Comparison of ENCODE assay signal across 31 cellular contexts in the genomic region with DNA sequence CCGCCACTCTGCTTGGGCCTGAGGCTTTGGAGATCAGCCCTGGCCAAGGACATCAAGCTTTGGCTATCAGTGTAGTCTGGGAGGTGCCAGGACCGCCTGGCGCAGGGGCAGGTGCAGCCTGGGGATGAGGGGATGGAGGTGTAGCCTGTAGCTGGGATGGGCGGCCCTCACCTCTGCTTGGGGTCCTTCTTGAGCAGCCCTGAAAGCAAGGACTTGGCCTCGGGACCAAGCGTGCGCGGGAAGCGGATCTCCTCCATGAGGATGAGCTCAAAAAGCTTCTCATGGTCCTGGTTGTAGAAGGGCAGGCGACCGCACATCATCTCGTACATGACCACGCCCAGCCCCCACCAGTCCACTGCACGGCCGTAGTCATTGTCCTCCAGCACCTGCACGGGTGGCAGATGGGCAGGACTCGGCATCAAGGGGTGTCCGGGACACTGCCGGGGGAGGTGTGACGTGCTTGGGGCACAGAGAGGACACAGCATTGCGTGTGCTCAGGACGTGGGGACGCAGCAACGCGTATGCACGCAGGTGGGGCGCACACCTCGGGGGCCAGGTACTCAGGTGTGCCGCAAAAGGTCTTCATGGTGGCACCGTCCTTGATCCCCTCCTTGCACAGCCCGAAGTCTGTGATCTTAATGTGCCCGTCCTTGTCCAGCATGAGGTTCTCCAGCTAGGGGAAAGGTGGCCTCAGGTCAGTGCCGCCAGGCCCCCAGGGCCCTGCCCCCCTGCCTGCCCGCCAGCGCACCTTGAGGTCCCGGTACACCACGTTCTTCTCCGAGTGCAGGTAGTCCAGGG.
"Had no signal": no experiment of that assay in that cellular context is flagged by ENCODE, and none has a peak within 500 bp of the region (broad histone marks: within the 10 kb centered on the region; RNA-seq: fewer than 3 reads in every experiment).

No MANE protein-coding gene starts in this region.

- DNase-seq: activated B cell treated with CpG ODN at 0.5 μM for 24 hours; activated CD4-positive, alpha-beta memory T cell treated with anti-CD3 and anti-CD28 coated beads for 36 hours; activated CD4-positive, alpha-beta T cell treated with anti-CD3 and anti-CD28 coated beads for 4 hours; activated CD4-positive, alpha-beta T cell treated with anti-CD3 and anti-CD28 coated beads, Interleukin-2, amount 50 U/mL, for 1 hour; activated CD4-positive, CD25-positive, alpha-beta regulatory T cell treated with anti-CD3 and anti-CD28 coated beads, Interleukin-2, amount 50 U/mL, for 72 hours; activated CD8-positive, alpha-beta memory T cell treated with anti-CD3 and anti-CD28 coated beads, Interleukin-2, amount 50 U/mL, for 4 hours; activated gamma-delta T cell treated with Interleukin-2 at 50 U/mL for 16 hours; activated naive CD4-positive, alpha-beta T cell treated with anti-CD3 and anti-CD28 coated beads for 36 hours; activated T-cell treated with anti-CD3 and anti-CD28 coated beads for 4 hours; activated T-cell treated with anti-CD3 and anti-CD28 coated beads, Interleukin-2, amount 50 U/mL, for 4 hours; adrenal gland; central memory CD4-positive, alpha-beta T cell; Kasumi-1; KG1; MG63; NCI-H1048; NCI-H1105 treated with DMSO at 0.1 percent for 48 hours; NCI-H1436 treated with DMSO at 0.1 percent for 48 hours; NCI-H1694 treated with DMSO at 0.1 percent for 48 hours; NCI-H2029; NCI-H524 treated with DMSO at 0.1 percent for 48 hours; NK-92 treated with Interleukin-12 subunit alpha and Interleukin-12 subunit beta, amount 100 ng/mL, for 24 hours; PC-3; Peyer's patch; RPMI8226; SIG-M5; T-cell; T-helper 17 cell had no signal

- H3K27me3 ChIP-seq: adrenal gland, MG63, Peyer's patch had no signal

- H3K9me3 ChIP-seq: adrenal gland, MG63, Peyer's patch had no signal

- ATAC-seq: activated naive CD4-positive, alpha-beta T cell treated with anti-CD3 and anti-CD28 coated beads, Interleukin-2, amount 50 U/mL, for 72 hours; activated T-cell treated with anti-CD3 and anti-CD28 coated beads, Interleukin-2, amount 50 U/mL, for 4 hours; PC-3; Right ventricle myocardium inferior; SK-N-SH treated with all-trans-retinoic acid at 6 μM for 48 hours; T-cell; T-helper 17 cell had no signal

- H3K27ac ChIP-seq: adrenal gland, Peyer's patch had no signal

- H3K4me3 ChIP-seq: adrenal gland, MG63, Peyer's patch had no signal
